25 cellular contexts compared by ENCODE assay signal in genomic region chr16:88830783-88831182, GRCh38. TPM values are rescaled to one million over a fixed set of nuclear protein-coding genes. Genes with fewer than 3 reads are reported as not detected.
DNase-seq lines count a peak whose midpoint lies in the region; ATAC-seq, FAIRE-seq and TF ChIP-seq lines count a peak whose summit lies in the region.
"Had no signal": no experiment of that assay in that cellular context is flagged by ENCODE, and none has a peak within 500 bp of the region (broad histone marks: within the 10 kb centered on the region; RNA-seq: fewer than 3 reads in every experiment).

No MANE protein-coding gene starts in this region.

- POLR2A ChIA-PET in HEK293 (lab: Yijun Ruan, JAX) (no interaction called here), K562 (lab: Yijun Ruan, JAX) (interaction anchor here (1.5 kb wide), 1 partner anchor 10 kb away, joined by 6 read pairs; no protein-coding TSS in a partner anchor), PC-9 (lab: Charles Lee; ENCODE audit: unreplicated experiment) (interaction anchor here (0.5 kb wide), 1 partner anchor 362 kb away, joined by 15 read pairs; no protein-coding TSS in a partner anchor)

- H3K9me1 ChIP-seq in K562 (ENCODE audit: control insufficient read depth, insufficient read depth, low read length): no peaks in the 10 kb centered on the region

- FAIRE-seq in K562 (lab: Jason Lieb, UNC): no peak
- FAIRE-seq: A549, GM12891, GM18507, H1 had no signal

- no peak for ATAC-seq in K562
- ATAC-seq: A549 had no signal

- DNase-seq in Peyer's patch (no peak), K562 (ENCODE audit: extremely low read depth in 1 of 4, low spot score in 3 of 4) (no peak), prostate gland (ENCODE audit: low spot score) (no peak), PC-9 (no peak), NCI-H128 (lab: John Stamatoyannopoulos, UW; ENCODE audit: unreplicated experiment) (no peak)
- no peak for DNase-seq in NK-92 treated with Interleukin-12 subunit alpha and Interleukin-12 subunit beta, amount 100 ng/mL, for 24 hours (lab: John Stamatoyannopoulos, UW)
- DNase-seq: ACHN; AML-193; BE2C; Calu3; CD4-positive, alpha-beta memory T cell; COR-L47; DMS53; DMS79 treated with DMSO at 0.1 percent for 48 hours; GF-D8; H7; HCEC 1CT had no signal

- 58% methylated on average over 14 of the region's 14 CpGs for WGBS in K562 (ENCODE audit: insufficient coverage, low coverage, missing lambda C conversion rate)
- 84% methylated on average over 14 of the region's 14 CpGs for WGBS in prostate gland

- H3K4me3 ChIP-seq in HEK293 (ENCODE audit: low read depth, low read length) (no peak overlapping the region), Peyer's patch (no peak overlapping the region), K562 (no peak overlapping the region), prostate gland (no peak overlapping the region), PC-9 (no peak overlapping the region)
- H3K4me3 ChIP-seq: A549; BLaER1 treated with 17β-estradiol and CSF1 and Interleukin-3, amounts not matched to agents 10 nM and 100 nM had no signal

- H3K4me2 ChIP-seq in K562 (ENCODE audit: insufficient read depth, low read length) (no peak overlapping the region), PC-9 (no peak overlapping the region)
- H3K4me2 ChIP-seq: A549; BLaER1 treated with 17β-estradiol and CSF1 and Interleukin-3, amounts not matched to agents 10 nM and 100 nM had no signal

- H3K9ac ChIP-seq in K562 (ENCODE audit: insufficient read depth in 1 of 2, low read depth in 2 of 2, low read length in 2 of 2): no peak overlapping the region
- H3K9ac ChIP-seq: BLaER1 treated with 17β-estradiol and CSF1 and Interleukin-3, amounts not matched to agents 10 nM and 100 nM had no signal

- H3K9me3 ChIP-seq in HEK293 (ENCODE audit: control insufficient read depth, insufficient read depth, low read depth, low read length): no peaks in the 10 kb centered on the region
- no peaks in the 10 kb centered on the region for H3K9me3 ChIP-seq in Peyer's patch
- no peaks in the 10 kb centered on the region for H3K9me3 ChIP-seq in K562 (replicated peaks; ENCODE audit: control insufficient read depth, insufficient read depth, low read depth, low read length)
- no peaks in the 10 kb centered on the region for H3K9me3 ChIP-seq in prostate gland
- H3K9me3 ChIP-seq in PC-9 (ENCODE audit: insufficient read depth, low read depth): no peaks in the 10 kb centered on the region
- H3K9me3 ChIP-seq: A549; BE2C; BLaER1 treated with 17β-estradiol and CSF1 and Interleukin-3, amounts not matched to agents 10 nM and 100 nM had no signal

- TF ChIP-seq RAD21 in K562 (CRISPR knock-in tag; conservative IDR thresholded peaks at IDR 0.05 in 1 of 2, IDR thresholded peaks at IDR 0.05 in 1 of 2): no peak

- intact Hi-C loops in K562 (cut with micrococcal nuclease) (no loop called here), prostate gland (cut with DNase I) (no loop called here), PC-9 (cut with micrococcal nuclease; ENCODE audit: unreplicated experiment) (no loop called here)

- H3K27me3 ChIP-seq in Peyer's patch: no peaks in the 10 kb centered on the region
- no peaks in the 10 kb centered on the region for H3K27me3 ChIP-seq in K562 (ENCODE audit: control insufficient read depth in 2 of 2, insufficient read depth in 2 of 2, low read length in 2 of 2)
- no peaks in the 10 kb centered on the region for H3K27me3 ChIP-seq in prostate gland (replicated peaks; ENCODE audit: insufficient read depth)
- H3K27me3 ChIP-seq in PC-9 (ENCODE audit: insufficient read depth, low read depth): no peaks in the 10 kb centered on the region
- H3K27me3 ChIP-seq: BE2C had no signal

- BruUV-seq in K562 (replicated peaks; lab: Mats Ljungman, UMichigan) (no TSS peak), PC-9 (replicated peaks; lab: Mats Ljungman, UMichigan) (no TSS peak)

- CTCF ChIA-PET in HEK293 (lab: Yijun Ruan, JAX) (interaction anchor here (0.7 kb wide), 1 partner anchor 24 kb away, joined by 3 read pairs; no protein-coding TSS in a partner anchor), K562 (lab: Yijun Ruan, JAX; ENCODE audit: low intra/inter-chr PET ratio) (no interaction called here), PC-9 (lab: Charles Lee) (no interaction called here)

- H4K20me1 ChIP-seq in K562 (replicated peaks; ENCODE audit: control insufficient read depth, insufficient read depth, low read length): no peaks in the 10 kb centered on the region; the same call in 1 of the 2 replicates
- H4K20me1 ChIP-seq in PC-9 (ENCODE audit: insufficient read depth): no peaks in the 10 kb centered on the region

- no peak overlapping the region for H2AFZ ChIP-seq in K562 (ENCODE audit: low read depth, low read length)
- no peak overlapping the region for H2AFZ ChIP-seq in PC-9

- TF ChIP-seq POLR2A in Peyer's patch (IDR thresholded peaks at IDR 0.05) (no peak), K562 (conservative IDR thresholded peaks at IDR 0.05) (no peak), prostate gland (IDR thresholded peaks at IDR 0.05) (no peak)

- H3K79me2 ChIP-seq in K562 (ENCODE audit: control insufficient read depth, insufficient read depth, low read length) (no peaks in the 10 kb centered on the region), PC-9 (ENCODE audit: low read depth) (no peaks in the 10 kb centered on the region)

- no peak for TF ChIP-seq EP300 in K562 (IDR thresholded peaks at IDR 0.05; ENCODE audit: low read length)

- no peaks in the 10 kb centered on the region for H3K9me2 ChIP-seq in PC-9 (ENCODE audit: insufficient read depth)

- H3K36me3 ChIP-seq in HEK293 (ENCODE audit: control insufficient read depth in 2 of 2, insufficient read depth in 1 of 2, low read length in 2 of 2): peaks cover 0 to 3% of the 10 kb centered on the region in 2 experiments; a peak in 1 of 3 replicates
- peaks cover 0 to 38% (median 0%) of the 10 kb centered on the region in 3 donors for H3K36me3 ChIP-seq in Peyer's patch
- no peaks in the 10 kb centered on the region for H3K36me3 ChIP-seq in K562 (ENCODE audit: control insufficient read depth, insufficient read depth, low read length)
- H3K36me3 ChIP-seq in prostate gland: no peaks in the 10 kb centered on the region
- no peaks in the 10 kb centered on the region for H3K36me3 ChIP-seq in PC-9 (ENCODE audit: low read depth)
- H3K36me3 ChIP-seq: BE2C had no signal

- TF ChIP-seq CTCF in HEK293 (tag by site-specific recombination; IDR thresholded peaks at IDR 0.05) (no peak), Peyer's patch (IDR thresholded peaks at IDR 0.05) (no peak), K562 (IDR thresholded peaks at IDR 0.05 in 2 of 3, conservative IDR thresholded peaks at IDR 0.05 in 1 of 3; ENCODE audit: insufficient read depth in 2 of 3, low read depth in 1 of 3, low read length in 3 of 3) (no peak), prostate gland (IDR thresholded peaks at IDR 0.05) (no peak), PC-9 (conservative IDR thresholded peaks at IDR 0.05) (no peak)

- H3K4me1 ChIP-seq in HEK293 (ENCODE audit: control insufficient read depth, insufficient read depth, low read length) (no peaks in the 10 kb centered on the region), Peyer's patch (peaks cover 0 to 9% (median under 1%) of the 10 kb centered on the region in 4 donors), K562 (replicated peaks in 1 of 2; ENCODE audit: control insufficient read depth in 2 of 2, insufficient read depth in 2 of 2, low read length in 2 of 2) (peaks cover 0 to 46% of the 10 kb centered on the region in 2 experiments; a peak in 2 of 5 replicates), prostate gland (replicated peaks) (no peaks in the 10 kb centered on the region), PC-9 (replicated peaks; ENCODE audit: insufficient read depth) (no peaks in the 10 kb centered on the region)
- H3K4me1 ChIP-seq: A549, BE2C had no signal

- in situ Hi-C loops in K562 (cut with MboI): no loop called here

- H3K27ac ChIP-seq in HEK293 (ENCODE audit: extremely low read depth, low read depth, low read length) (no peak overlapping the region), Peyer's patch (peak overlapping the region in 3 of 4 donors; percentile 38 to 72 (median 52)), K562 (ENCODE audit: extremely low read depth, low read depth, low read length) (no peak overlapping the region), prostate gland (peak overlapping the region; percentile 38 to 45), PC-9 (no peak overlapping the region)
- H3K27ac ChIP-seq: A549; BLaER1 treated with 17β-estradiol and CSF1 and Interleukin-3, amounts not matched to agents 10 nM and 100 nM had no signal

- H3F3A ChIP-seq in PC-9 (ENCODE audit: insufficient read depth, low read depth): no peaks in the 10 kb centered on the region

RNA-seq across cellular contexts. Expression of gene APRT, which starts 19.1 kb away (rescaled TPM):
- total RNA-seq in Peyer's patch (100 to 1,000 TPM; 109 to 190 (median 122) TPM), K562 (2014; rRNA removed) (409 and 555 TPM in 2 replicates), K562 (2014; rRNA removed; fragmentation: Illumina TruSeq; extraction: Trizol) (86.2 and 129 TPM in 2 replicates), K562 (2015; rRNA removed; fragmentation: Illumina TruSeq; extraction: Trizol) (213 and 224 TPM in 2 replicates), K562 (2021) (340 and 359 TPM in 2 replicates), prostate gland (100 to 1,000 TPM; 165 to 211 TPM), PC-9 (2021) (213 and 226 TPM in 2 replicates)
- total RNA-seq in K562 (2011; cell fraction: chromatin; rRNA removed; ENCODE audit: low replicate concordance): 35.4 and 135 TPM in 2 replicates
- total RNA-seq in K562 (2011; cell fraction: nucleolus; rRNA removed): 138 and 183 TPM in 2 replicates
- total RNA-seq in K562 (2011; cell fraction: nucleoplasm; rRNA removed): 82.7 and 89.3 TPM in 2 replicates
- polyA plus RNA-seq in K562 (2011; rRNA removed) (146 and 234 TPM in 2 replicates), K562 (2014; fragmentation: Illumina TruSeq; extraction: Trizol) (94.4 and 200 TPM in 2 replicates), K562 (2014; fragmentation: Nextera tagmentation; extraction: Ambion mirVana) (100 to 1,000 TPM in 1 of 2 experiments, 10 to 100 TPM in 1; 41.7 to 116 TPM), K562 (2014; rRNA removed) (354 and 422 TPM in 2 replicates)
- polyA plus RNA-seq in K562 (2011; cell fraction: cytosol; rRNA removed): 130 and 287 TPM in 2 replicates
- 161 and 192 TPM in 2 replicates for polyA plus RNA-seq in K562 (2011; cell fraction: nucleus; rRNA removed)
- polyA plus RNA-seq in K562 (2012): 290 and 337 TPM in 2 replicates
- 17.6 and 29.0 TPM in 2 replicates for polyA minus RNA-seq in K562 (2011; rRNA and poly(A)+ RNA removed)
- polyA minus RNA-seq in K562 (2011; cell fraction: cytosol; rRNA and poly(A)+ RNA removed): 127 and 142 TPM in 2 replicates
- 49.9 and 62.3 TPM in 2 replicates for polyA minus RNA-seq in K562 (2011; cell fraction: nucleus; rRNA and poly(A)+ RNA removed)

RNA-seq across cellular contexts. Expression of gene GALNS, which starts 26.0 kb away (rescaled TPM):
- total RNA-seq in Peyer's patch (100 to 1,000 TPM in 3 of 4 donors, 10 to 100 TPM in 1; 46.4 to 180 (median 133) TPM), K562 (2014; rRNA removed) (3.4 and 5.4 TPM in 2 replicates), K562 (2014; rRNA removed; fragmentation: Illumina TruSeq; extraction: Trizol) (2.4 and 4.1 TPM in 2 replicates), K562 (2015; rRNA removed; fragmentation: Illumina TruSeq; extraction: Trizol) (5.6 and 5.9 TPM in 2 replicates), K562 (2021) (12.3 and 13.2 TPM in 2 replicates), prostate gland (10 to 100 TPM; 20.4 to 75.1 TPM), PC-9 (2021) (62.3 and 75.7 TPM in 2 replicates)
- total RNA-seq in K562 (2011; cell fraction: chromatin; rRNA removed; ENCODE audit: low replicate concordance): 69.8 and 180 TPM in 2 replicates
- 70.5 and 71.6 TPM in 2 replicates for total RNA-seq in K562 (2011; cell fraction: nucleolus; rRNA removed)
- 50.8 and 56.2 TPM in 2 replicates for total RNA-seq in K562 (2011; cell fraction: nucleoplasm; rRNA removed)
- polyA plus RNA-seq in K562 (2011; rRNA removed) (3.9 and 4.3 TPM in 2 replicates), K562 (2014; fragmentation: Illumina TruSeq; extraction: Trizol) (6.0 and 7.0 TPM in 2 replicates), K562 (2014; fragmentation: Nextera tagmentation; extraction: Ambion mirVana) (under 1 TPM; 0.38 to 0.63 TPM), K562 (2014; rRNA removed) (6.7 and 8.6 TPM in 2 replicates)
- polyA plus RNA-seq in K562 (2011; cell fraction: cytosol; rRNA removed): 3.9 and 9.1 TPM in 2 replicates
- polyA plus RNA-seq in K562 (2011; cell fraction: nucleus; rRNA removed): 20.2 and 34.5 TPM in 2 replicates
- 11.1 and 16.0 TPM in 2 replicates for polyA plus RNA-seq in K562 (2012)
- polyA minus RNA-seq in K562 (2011; rRNA and poly(A)+ RNA removed): 1.9 and 3.7 TPM in 2 replicates
- 3.2 and 3.3 TPM in 2 replicates for polyA minus RNA-seq in K562 (2011; cell fraction: cytosol; rRNA and poly(A)+ RNA removed)
- 7.0 and 7.8 TPM in 2 replicates for polyA minus RNA-seq in K562 (2011; cell fraction: nucleus; rRNA and poly(A)+ RNA removed)

RNA-seq across cellular contexts. Expression of gene TRAPPC2L, which starts 26.1 kb away (rescaled TPM):
- total RNA-seq in Peyer's patch (10 to 100 TPM; 20.4 to 47.9 (median 35.4) TPM), K562 (2014; rRNA removed) (60.4 and 77.5 TPM in 2 replicates), K562 (2014; rRNA removed; fragmentation: Illumina TruSeq; extraction: Trizol) (92.6 and 126 TPM in 2 replicates), K562 (2015; rRNA removed; fragmentation: Illumina TruSeq; extraction: Trizol) (61.1 and 69.1 TPM in 2 replicates), K562 (2021) (89.1 and 92.6 TPM in 2 replicates), prostate gland (10 to 100 TPM; 23.7 to 38.9 TPM), PC-9 (2021) (82.6 and 101 TPM in 2 replicates)
- 43.1 and 83.7 TPM in 2 replicates for total RNA-seq in K562 (2011; cell fraction: chromatin; rRNA removed; ENCODE audit: low replicate concordance)
- 64.3 and 69.7 TPM in 2 replicates for total RNA-seq in K562 (2011; cell fraction: nucleolus; rRNA removed)
- total RNA-seq in K562 (2011; cell fraction: nucleoplasm; rRNA removed): 53.0 and 53.7 TPM in 2 replicates
- polyA plus RNA-seq in K562 (2011; rRNA removed) (124 and 163 TPM in 2 replicates), K562 (2014; fragmentation: Illumina TruSeq; extraction: Trizol) (97.5 and 104 TPM in 2 replicates), K562 (2014; fragmentation: Nextera tagmentation; extraction: Ambion mirVana) (100 to 1,000 TPM; 345 to 398 TPM), K562 (2014; rRNA removed) (92.4 and 99.1 TPM in 2 replicates)
- 94.2 and 150 TPM in 2 replicates for polyA plus RNA-seq in K562 (2011; cell fraction: cytosol; rRNA removed)
- 96.2 and 120 TPM in 2 replicates for polyA plus RNA-seq in K562 (2011; cell fraction: nucleus; rRNA removed)
- polyA plus RNA-seq in K562 (2012): 69.9 and 168 TPM in 2 replicates
- polyA minus RNA-seq in K562 (2011; rRNA and poly(A)+ RNA removed): 28.3 and 55.3 TPM in 2 replicates
- polyA minus RNA-seq in K562 (2011; cell fraction: cytosol; rRNA and poly(A)+ RNA removed): 24.9 and 30.9 TPM in 2 replicates
- 30.4 and 33.3 TPM in 2 replicates for polyA minus RNA-seq in K562 (2011; cell fraction: nucleus; rRNA and poly(A)+ RNA removed)

RNA-seq across cellular contexts. Expression of gene CDT1, which starts 27.2 kb away (rescaled TPM):
- total RNA-seq in Peyer's patch (10 to 100 TPM in 2 of 4 donors, 1 to 10 TPM in 2; 7.9 to 28.1 (median 10.1) TPM), K562 (2014; rRNA removed) (114 and 119 TPM in 2 replicates), K562 (2014; rRNA removed; fragmentation: Illumina TruSeq; extraction: Trizol) (3.4 and 4.4 TPM in 2 replicates), K562 (2015; rRNA removed; fragmentation: Illumina TruSeq; extraction: Trizol) (14.4 and 17.9 TPM in 2 replicates), K562 (2021) (173 and 178 TPM in 2 replicates), prostate gland (1 to 10 TPM; 4.3 to 7.6 TPM), PC-9 (2021) (73.2 and 95.4 TPM in 2 replicates)
- total RNA-seq in K562 (2011; cell fraction: chromatin; rRNA removed; ENCODE audit: low replicate concordance): 14.1 and 55.6 TPM in 2 replicates
- 67.5 and 87.8 TPM in 2 replicates for total RNA-seq in K562 (2011; cell fraction: nucleolus; rRNA removed)
- total RNA-seq in K562 (2011; cell fraction: nucleoplasm; rRNA removed): 29.4 and 38.8 TPM in 2 replicates
- polyA plus RNA-seq in K562 (2011; rRNA removed) (14.2 and 29.4 TPM in 2 replicates), K562 (2014; fragmentation: Illumina TruSeq; extraction: Trizol) (9.3 and 47.1 TPM in 2 replicates), K562 (2014; fragmentation: Nextera tagmentation; extraction: Ambion mirVana) (1 to 10 TPM in 1 of 2 experiments, under 1 TPM in 1; 0.92 to 1.6 TPM), K562 (2014; rRNA removed) (53.6 and 65.8 TPM in 2 replicates)
- 48.5 and 101 TPM in 2 replicates for polyA plus RNA-seq in K562 (2011; cell fraction: cytosol; rRNA removed)
- polyA plus RNA-seq in K562 (2011; cell fraction: nucleus; rRNA removed): 38.4 and 58.3 TPM in 2 replicates
- 68.4 and 200 TPM in 2 replicates for polyA plus RNA-seq in K562 (2012)
- 9.8 and 10.4 TPM in 2 replicates for polyA minus RNA-seq in K562 (2011; rRNA and poly(A)+ RNA removed)
- polyA minus RNA-seq in K562 (2011; cell fraction: cytosol; rRNA and poly(A)+ RNA removed): 102 and 178 TPM in 2 replicates
- 25.2 and 25.9 TPM in 2 replicates for polyA minus RNA-seq in K562 (2011; cell fraction: nucleus; rRNA and poly(A)+ RNA removed)

RNA-seq across cellular contexts. Expression of gene PABPN1L, which starts 35.7 kb away (rescaled TPM):
- total RNA-seq in Peyer's patch (not detected), K562 (2014; rRNA removed) (0.32 TPM in 1 of 2 replicates, not detected in the other), K562 (2014; rRNA removed; fragmentation: Illumina TruSeq; extraction: Trizol) (not detected in 2 replicates), K562 (2015; rRNA removed; fragmentation: Illumina TruSeq; extraction: Trizol) (0.19 TPM in 1 of 2 replicates, not detected in the other), K562 (2021) (0.29 TPM in 1 of 2 replicates, not detected in the other), prostate gland (1 to 10 TPM in 1 of 2 donors, not detected in 1; 4.1 TPM), PC-9 (2021) (not detected in 2 replicates)
- 0.46 and 2.2 TPM in 2 replicates for total RNA-seq in K562 (2011; cell fraction: chromatin; rRNA removed; ENCODE audit: low replicate concordance)
- total RNA-seq in K562 (2011; cell fraction: nucleolus; rRNA removed): 0.26 and 0.50 TPM in 2 replicates
- 0.29 and 0.99 TPM in 2 replicates for total RNA-seq in K562 (2011; cell fraction: nucleoplasm; rRNA removed)
- polyA plus RNA-seq in K562 (2011; rRNA removed) (not detected in 2 replicates), K562 (2014; fragmentation: Illumina TruSeq; extraction: Trizol) (not detected in 2 replicates), K562 (2014; fragmentation: Nextera tagmentation; extraction: Ambion mirVana) (not detected), K562 (2014; rRNA removed) (0.11 TPM in 1 of 2 replicates, not detected in the other)
- polyA plus RNA-seq in K562 (2011; cell fraction: cytosol; rRNA removed): not detected in 2 replicates
- polyA plus RNA-seq in K562 (2011; cell fraction: nucleus; rRNA removed): 0.55 and 0.58 TPM in 2 replicates
- 0.29 and 0.71 TPM in 2 replicates for polyA plus RNA-seq in K562 (2012)
- not detected in 2 replicates for polyA minus RNA-seq in K562 (2011; rRNA and poly(A)+ RNA removed)
- not detected in 2 replicates for polyA minus RNA-seq in K562 (2011; cell fraction: cytosol; rRNA and poly(A)+ RNA removed)
- not detected in 2 replicates for polyA minus RNA-seq in K562 (2011; cell fraction: nucleus; rRNA and poly(A)+ RNA removed)
- total RNA-seq: Calu3; CD4-positive, alpha-beta memory T cell; Daoy; G401; H1; H7 had no signal
- polyA plus RNA-seq: A549; CD4-positive, alpha-beta memory T cell; H1 had no signal

Comparison
In these comparisons a context has a peak if more than half of its experiments do, and no peak if none do; other contexts are left out.
1. H3K27ac ChIP-seq: peak in Peyer's patch (3 of 4) and prostate gland (2 of 2); none in HEK293 (single experiment), K562 (single experiment) and PC-9 (single experiment).
2. Of the 44 proteins assayed by ChIP-seq in both K562 and HEK293: peak only in K562: none; only in HEK293: none; in both: ZNF239; in neither: 43.